8 cellular contexts compared by ENCODE assay signal in the genomic region with DNA sequence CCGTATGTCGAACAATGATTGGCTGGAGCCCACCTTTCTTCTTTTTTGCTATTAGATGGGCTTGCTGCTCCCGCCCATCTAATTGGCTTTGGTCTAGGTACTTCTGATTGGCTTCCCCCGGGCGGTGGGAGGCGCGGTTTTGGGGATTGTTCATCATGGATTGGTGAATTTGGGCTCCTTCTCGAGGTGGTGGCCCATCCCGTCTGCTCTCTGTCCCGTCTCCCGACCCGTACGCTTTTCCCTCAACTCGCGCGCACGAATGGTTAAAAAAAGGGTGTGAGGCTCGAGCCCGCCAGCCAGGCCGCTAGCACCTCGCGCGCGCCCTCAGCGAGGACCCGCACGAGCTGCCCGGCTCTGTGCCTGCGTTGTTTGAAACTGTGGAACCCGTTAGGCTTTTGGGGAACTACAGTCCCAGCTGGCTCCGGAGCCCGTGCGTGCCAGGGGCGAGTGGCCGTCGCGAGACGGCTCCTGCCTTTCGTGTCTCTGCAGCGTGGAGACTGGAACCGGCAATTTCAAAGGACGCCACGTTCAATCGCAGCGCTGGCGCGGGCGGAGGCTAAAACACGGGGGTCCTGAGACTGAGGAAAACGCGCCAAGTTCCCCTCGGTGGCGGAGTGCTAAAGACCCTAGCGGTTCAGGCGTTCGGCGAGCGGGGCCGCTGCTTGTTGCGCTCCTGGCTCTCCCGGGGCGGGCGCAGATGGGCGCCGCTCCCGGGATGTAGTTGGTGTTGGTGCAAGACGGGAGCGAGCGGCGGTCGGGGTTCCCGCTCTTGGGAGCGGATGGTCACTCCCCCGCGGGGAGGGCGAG. TPM values are rescaled to one million over a fixed set of nuclear protein-coding genes. Genes with fewer than 3 reads are reported as not detected.
DNase-seq lines count a peak whose midpoint lies in the region; ATAC-seq and TF ChIP-seq lines count a peak whose summit lies in the region.

A gene with protein sequence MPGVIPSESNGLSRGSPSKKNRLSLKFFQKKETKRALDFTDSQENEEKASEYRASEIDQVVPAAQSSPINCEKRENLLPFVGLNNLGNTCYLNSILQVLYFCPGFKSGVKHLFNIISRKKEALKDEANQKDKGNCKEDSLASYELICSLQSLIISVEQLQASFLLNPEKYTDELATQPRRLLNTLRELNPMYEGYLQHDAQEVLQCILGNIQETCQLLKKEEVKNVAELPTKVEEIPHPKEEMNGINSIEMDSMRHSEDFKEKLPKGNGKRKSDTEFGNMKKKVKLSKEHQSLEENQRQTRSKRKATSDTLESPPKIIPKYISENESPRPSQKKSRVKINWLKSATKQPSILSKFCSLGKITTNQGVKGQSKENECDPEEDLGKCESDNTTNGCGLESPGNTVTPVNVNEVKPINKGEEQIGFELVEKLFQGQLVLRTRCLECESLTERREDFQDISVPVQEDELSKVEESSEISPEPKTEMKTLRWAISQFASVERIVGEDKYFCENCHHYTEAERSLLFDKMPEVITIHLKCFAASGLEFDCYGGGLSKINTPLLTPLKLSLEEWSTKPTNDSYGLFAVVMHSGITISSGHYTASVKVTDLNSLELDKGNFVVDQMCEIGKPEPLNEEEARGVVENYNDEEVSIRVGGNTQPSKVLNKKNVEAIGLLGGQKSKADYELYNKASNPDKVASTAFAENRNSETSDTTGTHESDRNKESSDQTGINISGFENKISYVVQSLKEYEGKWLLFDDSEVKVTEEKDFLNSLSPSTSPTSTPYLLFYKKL (plus strand): TSS at position 584 of the 807 bp plus-strand sequence. CDS start 2,819 bp downstream, outside the sequence.

- H4K12ac ChIP-seq in trophoblast cell (ENCODE audit: low read depth, low read length) = peak within 1 kb of the TSS; percentile 69

- H2BK5ac ChIP-seq in trophoblast cell (ENCODE audit: low read depth, low read length, poor library complexity) = peak within 1 kb of the TSS; percentile 98

- H2BK120ac ChIP-seq in trophoblast cell (ENCODE audit: insufficient read depth, low read length, poor library complexity) = peak within 1 kb of the TSS; percentile 95

- H3K36me3 ChIP-seq in adipocyte (ENCODE audit: control insufficient read depth, insufficient read depth, low read length, severe bottlenecking) (peaks cover 4% of the 10 kb centered on the region), trophoblast cell (ENCODE audit: control insufficient read depth in 1 of 2, insufficient read depth in 2 of 2, low read length in 2 of 2) (peaks cover 0 to under 1% of the 10 kb centered on the region in 2 experiments), transverse colon (peaks cover 0 to 2% (median 0%) of the 10 kb centered on the region in 4 donors)

- peaks cover 15% of the 10 kb centered on the region for H3K79me1 ChIP-seq in trophoblast cell (ENCODE audit: low read length)

- peak within 1 kb of the TSS; percentile 65 for H2AK5ac ChIP-seq in trophoblast cell (ENCODE audit: low read length)

- peak within 1 kb of the TSS; percentile 89 for H2AFZ ChIP-seq in trophoblast cell (ENCODE audit: insufficient read depth, low read length, poor library complexity)

- in situ Hi-C loops in transverse colon (cut with MboI; ENCODE audit: low pct_ligation_motif_present in 1 of 4, low pct_unique_long_range_greater_than_20kb in 1 of 4, low sequenced_read_pairs in 3 of 4) = no loop called here

- ATAC-seq in HG02798 (IDR thresholded peaks at IDR 0.05; ENCODE audit: poor library complexity, unreplicated experiment) = peak; percentile 80

- H3K79me2 ChIP-seq in trophoblast cell (ENCODE audit: control insufficient read depth, insufficient read depth, low read length, poor library complexity) = peaks cover 15% of the 10 kb centered on the region

- intact Hi-C loops in cardiac septum (cut with DNase I) (loop anchor here (2.0 to 5.0 kb wide), 2 partner anchors 251 to 348 kb away; a partner anchor contains a TSS), transverse colon (cut with DNase I; ENCODE audit: low total_unique reads) (no loop called here)

- H2BK12ac ChIP-seq in trophoblast cell (ENCODE audit: low read length) = no peak within 1 kb of the TSS

- WGBS in trophoblast cell (ENCODE audit: extremely low coverage, insufficient coverage, insufficient read length) = no CpG with 5 or more reads among the region's 76 CpGs
- 0% methylated on average over 49 of the region's 76 CpGs; no CpG with 5 or more reads in 1 of the 2 donors for WGBS in transverse colon (ENCODE audit: low coverage in 1 of 2), 2 donors

- peak; percentile 15 for TF ChIP-seq EP300 in transverse colon (IDR thresholded peaks at IDR 0.05; ENCODE audit: low read depth)

- H3K23ac ChIP-seq in trophoblast cell (ENCODE audit: low read length) = peak within 1 kb of the TSS; percentile 37

- H3K4ac ChIP-seq in trophoblast cell (ENCODE audit: low read depth, low read length) = peak within 1 kb of the TSS; percentile 89

- H3K27me3 ChIP-seq in adipocyte (replicated peaks; ENCODE audit: control insufficient read depth, insufficient read depth, low read length) = no peaks in the 10 kb centered on the region
- no peaks in the 10 kb centered on the region for H3K27me3 ChIP-seq in trophoblast cell (ENCODE audit: insufficient read depth, low read length)
- no peaks in the 10 kb centered on the region for H3K27me3 ChIP-seq in transverse colon

- H3K9me3 ChIP-seq in adipocyte (ENCODE audit: control insufficient read depth, low read length) (no peaks in the 10 kb centered on the region), trophoblast cell (ENCODE audit: insufficient read depth, low read depth, low read length) (peaks cover 2% of the 10 kb centered on the region), transverse colon (no peaks in the 10 kb centered on the region)

- TF ChIP-seq POLR2A in transverse colon (IDR thresholded peaks at IDR 0.05) = peak; percentile 52

- peak within 1 kb of the TSS; percentile 92 for H3K14ac ChIP-seq in trophoblast cell (ENCODE audit: low read length)

- TF ChIP-seq CTCF in GM12875 (IDR thresholded peaks at IDR 0.05; ENCODE audit: borderline replicate concordance, insufficient read depth, low read depth, low read length) = no peak
- peak in 1 of 5 experiments; percentile 32 for TF ChIP-seq CTCF in transverse colon (IDR thresholded peaks at IDR 0.05)

- DNase-seq in NCI-H1436 (lab: John Stamatoyannopoulos, UW) (peak; percentile 99), T follicular helper cell (ENCODE audit: low read depth) (peak; percentile 98), adipocyte (ENCODE audit: low read depth) (no peak), cardiac septum (ENCODE audit: low spot score) (peak; percentile 96), trophoblast cell (peak; percentile 99 to 100), transverse colon (peak; percentile 97)

- H4K8ac ChIP-seq in trophoblast cell (ENCODE audit: low read depth, low read length) = peak within 1 kb of the TSS; percentile 89

- H3K9ac ChIP-seq in adipocyte (ENCODE audit: low read length) = peak within 1 kb of the TSS; percentile 99
- peak within 1 kb of the TSS; percentile 99 for H3K9ac ChIP-seq in trophoblast cell (ENCODE audit: low read length)

- peak within 1 kb of the TSS; percentile 94 for H3K4me3 ChIP-seq in GM12875 (ENCODE audit: low read depth, low read length)
- peak within 1 kb of the TSS; percentile 96 for H3K4me3 ChIP-seq in adipocyte (ENCODE audit: low read length)
- peak within 1 kb of the TSS; percentile 96 for H3K4me3 ChIP-seq in trophoblast cell (ENCODE audit: low read depth, low read length)
- peak within 1 kb of the TSS; percentile 69 to 99 (median 84) for H3K4me3 ChIP-seq in transverse colon

- H3K4me2 ChIP-seq in trophoblast cell (ENCODE audit: low read length) = peak within 1 kb of the TSS; percentile 96

- peak within 1 kb of the TSS; percentile 96 for H3K18ac ChIP-seq in trophoblast cell (ENCODE audit: low read length)

- H4K91ac ChIP-seq in trophoblast cell (ENCODE audit: low read depth, low read length) = peak within 1 kb of the TSS; percentile 96

- H3K27ac ChIP-seq in trophoblast cell (ENCODE audit: low read depth, low read length) (peak within 1 kb of the TSS; percentile 100), transverse colon (peak within 1 kb of the TSS; percentile 94 to 100 (median 96))

- H3K4me1 ChIP-seq in adipocyte (ENCODE audit: control insufficient read depth, insufficient read depth, low read length) (peaks cover 16% of the 10 kb centered on the region), trophoblast cell (ENCODE audit: control insufficient read depth in 1 of 2, insufficient read depth in 2 of 2, low read length in 2 of 2) (peaks cover 0 to 4% of the 10 kb centered on the region in 2 experiments), transverse colon (peaks cover 19 to 33% (median 28%) of the 10 kb centered on the region in 4 donors)

RNA-seq across cellular contexts. Expression of the gene that starts here (rescaled TPM):
- total RNA-seq in cardiac septum (15.0 TPM), transverse colon (10 to 100 TPM in 3 of 4 donors, 1 to 10 TPM in 1; 6.0 to 26.7 (median 25.0) TPM)
- 24.4 and 24.9 TPM in 2 replicates for polyA plus RNA-seq in trophoblast cell (2013)
